In genomic region chr16:31435341-31436220, GRCh38 we compare ENCODE assay signal across 1 cellular context.
TF ChIP-seq lines count a peak whose summit lies in the region.

No MANE protein-coding gene starts in this region.

TF ChIP-seq in GM23338, 12 proteins besides CTCF, POLR2A, EP300 and RAD21 (continued from another document):
- TF ChIP-seq ZNF462 (CRISPR knock-in tag; IDR thresholded peaks at IDR 0.05) = no peak
